In genomic region chr3:194754091-194754490, GRCh38 we compare ENCODE assay signal across 24 cellular contexts.
"Had no signal": no experiment of that assay in that cellular context is flagged by ENCODE, and none has a peak within 500 bp of the region (broad histone marks: within the 10 kb centered on the region; RNA-seq: fewer than 3 reads in every experiment).

No MANE protein-coding gene starts in this region.

- ATAC-seq: K562, PC-3, Right ventricle myocardium inferior, SK-N-SH treated with all-trans-retinoic acid at 6 μM for 48 hours had no signal

- H3K27me3 ChIP-seq: Peyer's patch, SJCRH30 had no signal

- H3K9me3 Mint-ChIP-seq: IgD-negative memory B cell had no signal

- H3K36me3 ChIP-seq: Peyer's patch, SJCRH30 had no signal

- H3K27ac Mint-ChIP-seq: IgD-negative memory B cell had no signal

- H3K27ac ChIP-seq: HL-60, KMS-11, Peyer's patch, SJCRH30 had no signal

- H3K9me3 ChIP-seq: Peyer's patch, SJCRH30 had no signal

- DNase-seq: Kasumi-1, MM.1S, NCI-H1092 treated with DMSO at 0.1 percent for 48 hours, NCI-H1436, NCI-H187, NCI-H2029, NCI-H2081 treated with DMSO at 0.1 percent for 48 hours, NCI-H2171, NCI-H226, NCI-H446, NCI-H510A, NCI-H524 treated with DMSO at 0.1 percent for 48 hours, NCI-H69, NCI-H774, PC-3, SHP77 treated with DMSO at 0.1 percent for 48 hours, SJCRH30 had no signal

- H3K9ac ChIP-seq: KMS-11 had no signal

- H3K4me2 ChIP-seq: KMS-11 had no signal

- H3K4me3 Mint-ChIP-seq: IgD-negative memory B cell had no signal

- H3K4me3 ChIP-seq: K562, Peyer's patch, SJCRH30 had no signal

- H3K4me1 Mint-ChIP-seq: IgD-negative memory B cell had no signal

- H3K4me1 ChIP-seq: Peyer's patch, SJCRH30 had no signal
